ENCODE assay signal across 33 cellular contexts in genomic region chr7:4174884-4175283, GRCh38.
"Had no signal": no experiment of that assay in that cellular context is flagged by ENCODE, and none has a peak within 500 bp of the region (broad histone marks: within the 10 kb centered on the region; RNA-seq: fewer than 3 reads in every experiment).

No MANE protein-coding gene starts in this region.

- H3K27me3 ChIP-seq: adrenal gland, body of pancreas, brain microvascular endothelial cell, breast epithelium had no signal

- H3K4me1 Mint-ChIP-seq: activated B cell treated with CpG ODN at 0.5 μM for 24 hours; activated CD4-positive, alpha-beta T cell treated with anti-CD3 and anti-CD28 coated beads, Interleukin-2, amount 10 ng/mL, durations not matched to agents 24 days and 14 days; activated naive CD8-positive, alpha-beta T cell treated with anti-CD3 and anti-CD28 coated beads for 36 hours; activated T-helper 17 cell treated with anti-CD3 and anti-CD28 coated beads, Interleukin-2, amount 50 U/mL, for 72 hours had no signal

- H3K4me3 Mint-ChIP-seq: activated B cell treated with CpG ODN at 0.5 μM for 24 hours; activated CD4-positive, alpha-beta memory T cell treated with anti-CD3 and anti-CD28 coated beads for 36 hours; activated CD4-positive, alpha-beta T cell treated with anti-CD3 and anti-CD28 coated beads, Interleukin-2, amount 10 ng/mL, durations not matched to agents 24 days and 14 days; activated CD8-positive, alpha-beta T cell treated with anti-CD3 and anti-CD28 coated beads for 36 hours; activated naive CD4-positive, alpha-beta T cell treated with anti-CD3 and anti-CD28 coated beads for 36 hours; activated naive CD8-positive, alpha-beta T cell treated with anti-CD3 and anti-CD28 coated beads for 36 hours; activated T-cell treated with anti-CD3 and anti-CD28 coated beads, Interleukin-2, amount 50 U/mL, for 4 hours; activated T-cell treated with anti-CD3 and anti-CD28 coated beads, Interleukin-2, amount 50 U/mL, for 72 hours; activated T-helper 1 cell treated with anti-CD3 and anti-CD28 coated beads, Interleukin-12 subunit alpha, Interleukin-12 subunit beta, Interleukin-2, Interleukin-4 antibody, amounts not matched to agents 30 ng/mL and 10 ng/mL and 1 ng/mL, durations not matched to agents 14 hours and 24 hours and 36 hours; activated T-helper 17 cell treated with anti-CD3 and anti-CD28 coated beads, Interleukin-2, amount 50 U/mL, for 72 hours; T-helper 17 cell had no signal

- H3K27me3 Mint-ChIP-seq: activated B cell treated with CpG ODN at 0.5 μM for 24 hours; activated CD4-positive, alpha-beta memory T cell treated with anti-CD3 and anti-CD28 coated beads for 36 hours; activated CD4-positive, alpha-beta T cell treated with anti-CD3 and anti-CD28 coated beads, Interleukin-2, amount 10 ng/mL, durations not matched to agents 24 days and 14 days; activated CD8-positive, alpha-beta T cell treated with anti-CD3 and anti-CD28 coated beads for 36 hours; activated naive CD8-positive, alpha-beta T cell treated with anti-CD3 and anti-CD28 coated beads for 36 hours; activated T-helper 17 cell treated with anti-CD3 and anti-CD28 coated beads, Interleukin-2, amount 50 U/mL, for 72 hours had no signal

- H3K27ac ChIP-seq: adrenal gland, body of pancreas, brain microvascular endothelial cell, breast epithelium, VCaP had no signal

- DNase-seq: activated B cell treated with CpG ODN at 0.5 μM for 24 hours; activated CD4-positive, alpha-beta memory T cell treated with anti-CD3 and anti-CD28 coated beads for 36 hours; activated CD4-positive, alpha-beta T cell treated with anti-CD3 and anti-CD28 coated beads for 4 hours; activated CD4-positive, alpha-beta T cell treated with anti-CD3 and anti-CD28 coated beads, Interleukin-2, amount 10 ng/mL, durations not matched to agents 24 days and 14 days; activated CD4-positive, alpha-beta T cell treated with anti-CD3 and anti-CD28 coated beads, Interleukin-2, amount 50 U/mL, for 1 hour; activated CD4-positive, alpha-beta T cell treated with anti-CD3 and anti-CD28 coated beads, Interleukin-2, amount 50 U/mL, for 4 hours; activated CD4-positive, CD25-positive, alpha-beta regulatory T cell treated with anti-CD3 and anti-CD28 coated beads, Interleukin-2, amount 50 U/mL, for 72 hours; activated CD8-positive, alpha-beta memory T cell treated with anti-CD3 and anti-CD28 coated beads, Interleukin-2, amount 50 U/mL, for 4 hours; activated CD8-positive, alpha-beta T cell treated with anti-CD3 and anti-CD28 coated beads for 36 hours; activated effector memory CD4-positive, alpha-beta T cell treated with anti-CD3 and anti-CD28 coated beads, Interleukin-2, amount 50 U/mL, for 16 hours; activated gamma-delta T cell treated with Interleukin-2 at 50 U/mL for 16 hours; activated naive CD4-positive, alpha-beta T cell; activated naive CD4-positive, alpha-beta T cell treated with anti-CD3 and anti-CD28 coated beads for 36 hours; activated naive CD4-positive, alpha-beta T cell treated with anti-CD3 and anti-CD28 coated beads, Interleukin-2, amount 50 U/mL, for 16 hours; activated naive CD8-positive, alpha-beta T cell treated with anti-CD3 and anti-CD28 coated beads for 36 hours; activated T-cell treated with anti-CD3 and anti-CD28 coated beads for 4 hours; activated T-cell treated with anti-CD3 and anti-CD28 coated beads, Interleukin-2, amount 50 U/mL, for 1 hour; activated T-cell treated with anti-CD3 and anti-CD28 coated beads, Interleukin-2, amount 50 U/mL, for 4 hours; activated T-cell treated with anti-CD3 and anti-CD28 coated beads, Interleukin-2, amount 50 U/mL, for 72 hours; adrenal gland; amniotic stem cell; body of pancreas; brain microvascular endothelial cell; central memory CD4-positive, alpha-beta T cell; T-helper 17 cell; T-helper 9 cell had no signal

- H3K4me1 ChIP-seq: adrenal gland, body of pancreas, breast epithelium had no signal

- H3K4me3 ChIP-seq: adrenal gland, body of pancreas, breast epithelium had no signal

- H3K27ac Mint-ChIP-seq: activated B cell treated with CpG ODN at 0.5 μM for 24 hours; activated CD4-positive, alpha-beta memory T cell treated with anti-CD3 and anti-CD28 coated beads for 36 hours; activated CD4-positive, alpha-beta T cell treated with anti-CD3 and anti-CD28 coated beads, Interleukin-2, amount 10 ng/mL, durations not matched to agents 24 days and 14 days; activated CD8-positive, alpha-beta T cell treated with anti-CD3 and anti-CD28 coated beads for 36 hours; activated naive CD4-positive, alpha-beta T cell treated with anti-CD3 and anti-CD28 coated beads for 36 hours; activated naive CD4-positive, alpha-beta T cell treated with anti-CD3 and anti-CD28 coated beads, Interleukin-2, amount 50 U/mL, for 72 hours; activated naive CD8-positive, alpha-beta T cell treated with anti-CD3 and anti-CD28 coated beads for 36 hours; activated T-cell treated with anti-CD3 and anti-CD28 coated beads, Interleukin-2, amount 50 U/mL, for 72 hours; activated T-helper 1 cell treated with anti-CD3 and anti-CD28 coated beads, Interleukin-12 subunit alpha, Interleukin-12 subunit beta, Interleukin-2, Interleukin-4 antibody, amounts not matched to agents 30 ng/mL and 10 ng/mL and 1 ng/mL, durations not matched to agents 14 hours and 24 hours and 36 hours; activated T-helper 17 cell treated with anti-CD3 and anti-CD28 coated beads, Interleukin-2, amount 50 U/mL, for 72 hours; T-helper 17 cell had no signal

- H3K36me3 ChIP-seq: adrenal gland, brain microvascular endothelial cell, breast epithelium had no signal

- H3K36me3 Mint-ChIP-seq: activated CD4-positive, alpha-beta memory T cell treated with anti-CD3 and anti-CD28 coated beads for 36 hours; activated naive CD4-positive, alpha-beta T cell treated with anti-CD3 and anti-CD28 coated beads, Interleukin-2, amount 50 U/mL, for 72 hours; activated naive CD8-positive, alpha-beta T cell treated with anti-CD3 and anti-CD28 coated beads for 36 hours had no signal

- FAIRE-seq: astrocyte, TTC549 had no signal

- ATAC-seq: activated CD8-positive, alpha-beta T cell treated with anti-CD3 and anti-CD28 coated beads for 36 hours; activated naive CD4-positive, alpha-beta T cell treated with anti-CD3 and anti-CD28 coated beads, Interleukin-2, amount 50 U/mL, for 72 hours; activated T-cell treated with anti-CD3 and anti-CD28 coated beads, Interleukin-2, amount 50 U/mL, for 4 hours; activated T-cell treated with anti-CD3 and anti-CD28 coated beads, Interleukin-2, amount 50 U/mL, for 72 hours; activated T-helper 17 cell treated with anti-CD3 and anti-CD28 coated beads, Interleukin-2, amount 50 U/mL, for 72 hours; body of pancreas; T-helper 17 cell had no signal

- H3K9me3 ChIP-seq: adrenal gland, body of pancreas, breast epithelium had no signal

- H3K9me3 Mint-ChIP-seq: activated B cell treated with CpG ODN at 0.5 μM for 24 hours; activated CD4-positive, alpha-beta memory T cell treated with anti-CD3 and anti-CD28 coated beads for 36 hours; activated CD4-positive, alpha-beta T cell treated with anti-CD3 and anti-CD28 coated beads, Interleukin-2, amount 10 ng/mL, durations not matched to agents 24 days and 14 days; activated CD8-positive, alpha-beta T cell treated with anti-CD3 and anti-CD28 coated beads for 36 hours; activated naive CD4-positive, alpha-beta T cell treated with anti-CD3 and anti-CD28 coated beads for 36 hours; activated naive CD4-positive, alpha-beta T cell treated with anti-CD3 and anti-CD28 coated beads, Interleukin-2, amount 50 U/mL, for 72 hours; activated naive CD8-positive, alpha-beta T cell treated with anti-CD3 and anti-CD28 coated beads for 36 hours; activated T-cell treated with anti-CD3 and anti-CD28 coated beads, Interleukin-2, amount 50 U/mL, for 4 hours; activated T-cell treated with anti-CD3 and anti-CD28 coated beads, Interleukin-2, amount 50 U/mL, for 72 hours; activated T-helper 1 cell treated with anti-CD3 and anti-CD28 coated beads, Interleukin-12 subunit alpha, Interleukin-12 subunit beta, Interleukin-2, Interleukin-4 antibody, amounts not matched to agents 30 ng/mL and 10 ng/mL and 1 ng/mL, durations not matched to agents 14 hours and 24 hours and 36 hours; activated T-helper 17 cell treated with anti-CD3 and anti-CD28 coated beads, Interleukin-2, amount 50 U/mL, for 72 hours had no signal
